In the genomic region with DNA sequence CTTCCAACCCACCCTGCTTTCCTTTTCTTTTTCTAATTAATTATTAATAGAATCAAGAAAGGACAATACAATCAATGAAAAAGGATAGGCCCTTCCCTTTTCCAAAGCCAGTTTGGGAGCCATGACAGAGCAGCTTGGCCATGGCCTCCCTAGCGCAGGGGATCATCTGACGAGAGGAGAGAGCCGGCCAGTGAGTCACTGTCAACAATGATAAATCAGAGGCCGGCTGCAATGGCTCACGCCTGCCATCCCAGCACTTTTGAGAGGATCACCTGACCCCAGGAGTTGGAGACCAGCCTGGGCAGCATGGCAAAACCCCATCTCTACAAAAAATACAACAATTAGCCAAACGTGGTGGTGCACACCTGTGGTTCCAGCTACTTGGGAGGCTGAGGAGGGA, we compare ENCODE assay signal across 29 cellular contexts. TPM values are rescaled to one million over a fixed set of nuclear protein-coding genes. Genes with fewer than 3 reads are reported as not detected.
A peak's percentile ranks its signal among the peaks of the same experiment; 100 is the strongest.
DNase-seq lines count a peak whose midpoint lies in the region; ATAC-seq and TF ChIP-seq lines count a peak whose summit lies in the region.
"Had no signal": no experiment of that assay in that cellular context is flagged by ENCODE, and none has a peak within 500 bp of the region (broad histone marks: within the 10 kb centered on the region; RNA-seq: fewer than 3 reads in every experiment).

No MANE protein-coding gene starts in this region.

- H3K4me1 Mint-ChIP-seq in chondrocyte (ENCODE audit: low read depth) (peaks cover 7% of the 10 kb centered on the region), osteocyte (ENCODE audit: unreplicated experiment) (peaks cover 10% of the 10 kb centered on the region)
- H3K4me1 Mint-ChIP-seq: CD8-positive, alpha-beta memory T cell; stimulated activated effector memory CD8-positive, alpha-beta T cell treated with anti-CD3 and anti-CD28 coated beads, Interleukin-12 subunit alpha, Interleukin-12 subunit beta, amount 100 ng/mL, for 72 hours had no signal

- no peaks in the 10 kb centered on the region for H3K27me3 ChIP-seq in BE2C
- no peaks in the 10 kb centered on the region for H3K27me3 ChIP-seq in HL-60 (ENCODE audit: insufficient read depth, poor library complexity, severe bottlenecking)
- H3K27me3 ChIP-seq: body of pancreas, pancreas, suprapubic skin had no signal

- H3K36me3 ChIP-seq in BE2C = no peaks in the 10 kb centered on the region; the same call in 1 of the 2 replicates

- ATAC-seq in HG03025 (IDR thresholded peaks at IDR 0.05; ENCODE audit: low FRiP score, unreplicated experiment) = no peak
- ATAC-seq in HG02642 (IDR thresholded peaks at IDR 0.05; ENCODE audit: poor library complexity, unreplicated experiment) = no peak
- ATAC-seq: body of pancreas; K562; natural killer cell treated with Interleukin-12 subunit alpha and Interleukin-12 subunit beta and Interleukin-15 and Interleukin-18, amount 100 ng/mL, for 72 hours; pancreas; stimulated activated effector memory CD8-positive, alpha-beta T cell treated with anti-CD3 and anti-CD28 coated beads, Interleukin-12 subunit alpha, Interleukin-12 subunit beta, amount 100 ng/mL, for 72 hours had no signal

- H3K4me3 Mint-ChIP-seq in chondrocyte (ENCODE audit: unreplicated experiment) = no peak overlapping the region
- H3K4me3 Mint-ChIP-seq in osteocyte (ENCODE audit: unreplicated experiment) = no peak overlapping the region
- H3K4me3 Mint-ChIP-seq: endodermal cell; natural killer cell treated with Interleukin-12 subunit alpha and Interleukin-12 subunit beta and Interleukin-15 and Interleukin-18, amount 100 ng/mL, for 72 hours; stimulated activated effector memory CD8-positive, alpha-beta T cell treated with anti-CD3 and anti-CD28 coated beads, Interleukin-12 subunit alpha, Interleukin-12 subunit beta, amount 100 ng/mL, for 72 hours had no signal

- peaks cover 43% of the 10 kb centered on the region for H3K36me3 Mint-ChIP-seq in chondrocyte (ENCODE audit: low read depth)
- peaks cover 50% of the 10 kb centered on the region for H3K36me3 Mint-ChIP-seq in osteocyte (ENCODE audit: unreplicated experiment)

- H3K27me3 Mint-ChIP-seq in chondrocyte (ENCODE audit: low read depth) (no peaks in the 10 kb centered on the region), osteocyte (ENCODE audit: unreplicated experiment) (no peaks in the 10 kb centered on the region)
- H3K27me3 Mint-ChIP-seq: natural killer cell treated with Interleukin-12 subunit alpha and Interleukin-12 subunit beta and Interleukin-15 and Interleukin-18, amount 100 ng/mL, for 72 hours had no signal

- DNase-seq in BE2C (peak; percentile 42), HL-60 (ENCODE audit: low read depth in 1 of 2, low spot score in 1 of 2) (no peak), chondrocyte (ENCODE audit: low spot score) (peak; percentile 51), osteocyte (ENCODE audit: extremely low spot score, unreplicated experiment) (peak; percentile 59), Kasumi-1 (lab: John Stamatoyannopoulos, UW) (no peak), NCI-H82 (lab: John Stamatoyannopoulos, UW) (no peak)
- DNase-seq: activated CD4-positive, alpha-beta T cell treated with anti-CD3 and anti-CD28 coated beads for 4 hours; activated effector memory CD4-positive, alpha-beta T cell treated with Interleukin-2 at 50 U/mL for 16 hours; body of pancreas; CD8-positive, alpha-beta memory T cell; DMS153; endodermal cell; H7; mesendoderm; NCI-H187; NCI-H226; NCI-H774; pancreas; SIG-M5; stimulated activated CD4-positive, alpha-beta T cell treated with anti-CD3 and anti-CD28 coated beads, Interleukin-1b, Interleukin-23, amount 100 ng/mL, for 48 hours; T-helper 1 cell had no signal

- no peak overlapping the region for H3K4me3 ChIP-seq in BE2C (ENCODE audit: low read depth, low read length)
- H3K4me3 ChIP-seq in HL-60 (replicated peaks; ENCODE audit: insufficient read depth, low read length) = no peak overlapping the region
- H3K4me3 ChIP-seq: body of pancreas, K562, pancreas, suprapubic skin had no signal

- peak overlapping the region; percentile 16; the same call in 1 of the 2 replicates for H3K27ac ChIP-seq in HL-60 (replicated peaks)
- H3K27ac ChIP-seq: body of pancreas, pancreas, suprapubic skin had no signal

- TF ChIP-seq CTCF in BE2C (IDR thresholded peaks at IDR 0.05; ENCODE audit: low read depth, low read length) (no peak), HL-60 (IDR thresholded peaks at IDR 0.05; ENCODE audit: insufficient read depth, low read length) (no peak), chondrocyte (IDR thresholded peaks at IDR 0.05) (no peak), osteocyte (IDR thresholded peaks at IDR 0.05) (no peak)

- H3K9me3 Mint-ChIP-seq in chondrocyte (ENCODE audit: low read depth) = peaks cover 3% of the 10 kb centered on the region
- H3K9me3 Mint-ChIP-seq in osteocyte (ENCODE audit: unreplicated experiment) = no peaks in the 10 kb centered on the region
- H3K9me3 Mint-ChIP-seq: CD8-positive, alpha-beta memory T cell; endodermal cell; natural killer cell treated with Interleukin-12 subunit alpha and Interleukin-12 subunit beta and Interleukin-15 and Interleukin-18, amount 100 ng/mL, for 72 hours; stimulated activated effector memory CD8-positive, alpha-beta T cell treated with anti-CD3 and anti-CD28 coated beads, Interleukin-12 subunit alpha, Interleukin-12 subunit beta, amount 100 ng/mL, for 72 hours had no signal

- H3K9me3 ChIP-seq in BE2C = no peaks in the 10 kb centered on the region
- H3K9me3 ChIP-seq: body of pancreas, pancreas, suprapubic skin had no signal

- peaks cover 24% of the 10 kb centered on the region for H3K4me1 ChIP-seq in BE2C
- H3K4me1 ChIP-seq: body of pancreas, pancreas, suprapubic skin had no signal

- H3K27ac Mint-ChIP-seq in chondrocyte (ENCODE audit: unreplicated experiment) (no peak overlapping the region), osteocyte (ENCODE audit: unreplicated experiment) (no peak overlapping the region)
- H3K27ac Mint-ChIP-seq: endodermal cell; natural killer cell treated with Interleukin-12 subunit alpha and Interleukin-12 subunit beta and Interleukin-15 and Interleukin-18, amount 100 ng/mL, for 72 hours; stimulated activated effector memory CD8-positive, alpha-beta T cell treated with anti-CD3 and anti-CD28 coated beads, Interleukin-12 subunit alpha, Interleukin-12 subunit beta, amount 100 ng/mL, for 72 hours had no signal

RNA-seq across cellular contexts. Expression of gene KRTAP5-7, which starts 27.5 kb away (rescaled TPM):
- not detected for polyA plus RNA-seq in BE2C (2012; ENCODE audit: insufficient read depth, insufficient read length, low read depth)
- not detected in 3 replicates for total RNA-seq in chondrocyte
- not detected in 2 replicates for total RNA-seq in osteocyte
- total RNA-seq: body of pancreas; CD8-positive, alpha-beta memory T cell; endodermal cell; H7; K562; kidney epithelial cell; OCI-LY7 had no signal
- polyA plus RNA-seq: CD8-positive, alpha-beta memory T cell; K562 had no signal

RNA-seq across cellular contexts. Expression of gene KRTAP5-8, which starts 38.3 kb away (rescaled TPM):
- not detected for polyA plus RNA-seq in BE2C (2012; ENCODE audit: insufficient read depth, insufficient read length, low read depth)
- total RNA-seq in chondrocyte (not detected in 3 replicates), osteocyte (not detected in 2 replicates)
- total RNA-seq: body of pancreas; CD8-positive, alpha-beta memory T cell; endodermal cell; H7; K562; kidney epithelial cell; natural killer cell treated with Interleukin-12 subunit alpha and Interleukin-12 subunit beta and Interleukin-15 and Interleukin-18, amount 100 ng/mL, for 72 hours; OCI-LY7 had no signal
- polyA plus RNA-seq: CD8-positive, alpha-beta memory T cell; K562 had no signal

RNA-seq across cellular contexts. Expression of gene NADSYN1, which starts 46.5 kb away (rescaled TPM):
- 3.7 TPM for polyA plus RNA-seq in BE2C (2012; ENCODE audit: insufficient read depth, insufficient read length, low read depth)
- total RNA-seq in chondrocyte = 38.8 to 47.5 TPM (median 41.4 TPM) in 3 replicates
- 51.0 and 55.4 TPM in 2 replicates for total RNA-seq in osteocyte

RNA-seq across cellular contexts. Expression of gene KRTAP5-9, which starts 48.7 kb away (rescaled TPM):
- not detected for polyA plus RNA-seq in BE2C (2012; ENCODE audit: insufficient read depth, insufficient read length, low read depth)
- total RNA-seq in chondrocyte = 0.20 to 0.36 TPM in 2 of 3 replicates, not detected in the other
- not detected in 2 replicates for total RNA-seq in osteocyte
- total RNA-seq: CD8-positive, alpha-beta memory T cell; H7; K562; kidney epithelial cell; natural killer cell treated with Interleukin-12 subunit alpha and Interleukin-12 subunit beta and Interleukin-15 and Interleukin-18, amount 100 ng/mL, for 72 hours; OCI-LY7 had no signal
- polyA plus RNA-seq: CD8-positive, alpha-beta memory T cell; K562 had no signal

RNA-seq across cellular contexts. Expression of gene DHCR7, which starts 51.4 kb away (rescaled TPM):
- 86.6 TPM for polyA plus RNA-seq in BE2C (2012; ENCODE audit: insufficient read depth, insufficient read length, low read depth)
- total RNA-seq in chondrocyte = 44.4 to 58.7 TPM (median 57.5 TPM) in 3 replicates
- total RNA-seq in osteocyte = 29.8 and 30.2 TPM in 2 replicates

Comparison
In these comparisons a context has a peak if more than half of its experiments do, and no peak if none do; other contexts are left out.
1. DNase-seq: peak in BE2C (single experiment), chondrocyte (single experiment) and osteocyte (single experiment); none in HL-60 (0 of 2), Kasumi-1 (0 of 2) and NCI-H82 (single experiment).